In genomic region chr14:61110683-61111082, GRCh38 we compare ENCODE assay signal across 18 cellular contexts.
"Had no signal": no experiment of that assay in that cellular context is flagged by ENCODE, and none has a peak within 500 bp of the region (broad histone marks: within the 10 kb centered on the region; RNA-seq: fewer than 3 reads in every experiment).

No MANE protein-coding gene starts in this region.

- ATAC-seq: activated CD8-positive, alpha-beta T cell treated with anti-CD3 and anti-CD28 coated beads, Interleukin-2, amount 10 ng/mL, durations not matched to agents 7 days and 5 days; body of pancreas; foreskin keratinocyte; left colon; mucosa of descending colon; natural killer cell treated with Interleukin-12 subunit alpha and Interleukin-12 subunit beta and Interleukin-15 and Interleukin-18, amount 100 ng/mL, for 72 hours; pancreas; stimulated activated memory B cell treated with anti-CD40 and anti-IgM and Interleukin-4, amounts not matched to agents 10 μg/mL and 1 μg/mL and 100 μg/mL, for 72 hours had no signal

- DNase-seq: activated CD4-positive, alpha-beta T cell treated with anti-CD3 and anti-CD28 coated beads for 48 hours; activated CD8-positive, alpha-beta T cell treated with anti-CD3 and anti-CD28 coated beads, Interleukin-2, amount 10 ng/mL, durations not matched to agents 7 days and 5 days; activated naive CD4-positive, alpha-beta T cell treated with Interleukin-2 at 50 U/mL for 16 hours; body of pancreas; cerebellar nuclear complex; esophagus squamous epithelium; foreskin keratinocyte; heart left ventricle; left colon; mucosa of descending colon; pancreas had no signal

- H3K27ac ChIP-seq: body of pancreas, esophagus squamous epithelium, foreskin keratinocyte, pancreas, tibial nerve had no signal

- H3K27me3 ChIP-seq: body of pancreas, foreskin keratinocyte, heart left ventricle, pancreas, tibial nerve had no signal

- H3K4me3 ChIP-seq: body of pancreas, esophagus squamous epithelium, heart left ventricle, lung, mucosa of descending colon, pancreas, skin epidermis had no signal

- H3K4me1 ChIP-seq: body of pancreas, foreskin keratinocyte, pancreas had no signal

- H3K9me3 ChIP-seq: pancreas had no signal

- H3K4me3 Mint-ChIP-seq: activated CD8-positive, alpha-beta T cell treated with anti-CD3 and anti-CD28 coated beads, Interleukin-2, amount 10 ng/mL, durations not matched to agents 7 days and 5 days; activated T-helper 1 cell treated with anti-CD3 and anti-CD28 coated beads, Interleukin-12 subunit alpha, Interleukin-12 subunit beta, Interleukin-2, Interleukin-4 antibody, amounts not matched to agents 30 ng/mL and 10 ng/mL and 1 ng/mL, durations not matched to agents 14 hours and 24 hours and 36 hours; natural killer cell treated with Interleukin-12 subunit alpha and Interleukin-12 subunit beta and Interleukin-15 and Interleukin-18, amount 100 ng/mL, for 72 hours; stimulated activated memory B cell treated with anti-CD40 and anti-IgM and Interleukin-4, amounts not matched to agents 10 μg/mL and 1 μg/mL and 100 μg/mL, for 72 hours; T-helper 1 cell treated with Interleukin-12 subunit alpha and Interleukin-12 subunit beta and Interleukin-4 antibody, amounts not matched to agents 30 μg/mL and 1 μg/mL, for 36 hours had no signal

- H3K27ac Mint-ChIP-seq: activated CD8-positive, alpha-beta T cell treated with anti-CD3 and anti-CD28 coated beads, Interleukin-2, amount 10 ng/mL, durations not matched to agents 7 days and 5 days; activated T-helper 1 cell treated with anti-CD3 and anti-CD28 coated beads, Interleukin-12 subunit alpha, Interleukin-12 subunit beta, Interleukin-2, Interleukin-4 antibody, amounts not matched to agents 30 ng/mL and 10 ng/mL and 1 ng/mL, durations not matched to agents 14 hours and 24 hours and 36 hours; stimulated activated memory B cell treated with anti-CD40 and anti-IgM and Interleukin-4, amounts not matched to agents 10 μg/mL and 1 μg/mL and 100 μg/mL, for 72 hours; T-helper 1 cell treated with Interleukin-12 subunit alpha and Interleukin-12 subunit beta and Interleukin-4 antibody, amounts not matched to agents 30 μg/mL and 1 μg/mL, for 36 hours had no signal

- H3K36me3 ChIP-seq: esophagus squamous epithelium, heart left ventricle, pancreas had no signal
